Comparison of ENCODE assay signal across 9 cellular contexts in genomic region chr10:62528441-62528840, GRCh38.
DNase-seq lines count a peak whose midpoint lies in the region; ATAC-seq, FAIRE-seq and TF ChIP-seq lines count a peak whose summit lies in the region.
"Had no signal": no experiment of that assay in that cellular context is flagged by ENCODE, and none has a peak within 500 bp of the region (broad histone marks: within the 10 kb centered on the region; RNA-seq: fewer than 3 reads in every experiment).

No MANE protein-coding gene starts in this region.

- TF ChIP-seq CTCF in WTC11 (IDR thresholded peaks at IDR 0.05): no peak

- peaks cover 39% of the 10 kb centered on the region for H3K4me1 Mint-ChIP-seq in activated CD4-positive, alpha-beta T cell treated with anti-CD3 and anti-CD28 coated beads, Interleukin-2, amount 10 ng/mL, durations not matched to agents 7 days and 5 days
- H3K4me1 Mint-ChIP-seq in WTC11: peaks cover 10% of the 10 kb centered on the region

- H3K4me1 ChIP-seq in small intestine (ENCODE audit: control insufficient read depth in 2 of 2, insufficient read depth in 1 of 2, low read depth in 1 of 2, low read length in 1 of 2): no peaks in the 10 kb centered on the region

- no peak overlapping the region for H3K27ac ChIP-seq in small intestine (ENCODE audit: low read depth in 1 of 2, low read length in 1 of 2)

- peak overlapping the region; percentile 82 for H3K27ac Mint-ChIP-seq in activated CD4-positive, alpha-beta T cell treated with anti-CD3 and anti-CD28 coated beads, Interleukin-2, amount 10 ng/mL, durations not matched to agents 7 days and 5 days
- no peak overlapping the region for H3K27ac Mint-ChIP-seq in WTC11

- peaks cover 7% of the 10 kb centered on the region for H3K27me3 Mint-ChIP-seq in activated CD4-positive, alpha-beta T cell treated with anti-CD3 and anti-CD28 coated beads, Interleukin-2, amount 10 ng/mL, durations not matched to agents 7 days and 5 days
- no peaks in the 10 kb centered on the region for H3K27me3 Mint-ChIP-seq in WTC11 (ENCODE audit: low read depth)

- FAIRE-seq in small intestine (lab: Jason Lieb, UNC): no peak

- H3K9me3 ChIP-seq in small intestine (ENCODE audit: control insufficient read depth, low read depth): no peaks in the 10 kb centered on the region

- peaks cover 33% of the 10 kb centered on the region for H3K9me3 Mint-ChIP-seq in activated CD4-positive, alpha-beta T cell treated with anti-CD3 and anti-CD28 coated beads, Interleukin-2, amount 10 ng/mL, durations not matched to agents 7 days and 5 days
- peaks cover 28% of the 10 kb centered on the region for H3K9me3 Mint-ChIP-seq in WTC11

- POLR2A ChIA-PET in activated CD4-positive, alpha-beta T cell treated with anti-CD3 and anti-CD28 coated beads, Interleukin-2, amount 10 ng/mL, durations not matched to agents 7 days and 5 days (lab: Charles Lee): interaction anchor here (0.5 kb wide), 1 partner anchor 276 kb away, joined by 3 read pairs; the partner anchor contains the start of gene ADO
- POLR2A ChIA-PET in WTC11 (lab: Charles Lee): no interaction called here

- no peak for DNase-seq in activated CD4-positive, alpha-beta T cell treated with anti-CD3 and anti-CD28 coated beads, Interleukin-2, amount 10 ng/mL, durations not matched to agents 7 days and 5 days
- no peak for DNase-seq in activated CD4-positive, alpha-beta T cell treated with anti-CD3 and anti-CD28 coated beads, Interleukin-2, amount 50 U/mL, for 48 hours
- DNase-seq in NOMO-1 treated with dmso at 0.1 percent for 144 hours (lab: John Stamatoyannopoulos, UW; ENCODE audit: unreplicated experiment) (peak; percentile 39), small intestine (peak; percentile 27), WTC11 (ENCODE audit: low spot score) (no peak), NCI-H2081 treated with DMSO at 0.1 percent for 48 hours (lab: John Stamatoyannopoulos, UW) (no peak)
- DNase-seq in stimulated activated CD4-positive, alpha-beta T cell treated with anti-CD3 and anti-CD28 coated beads, Interleukin-4, amount 100 ng/mL, for 1 hour: no peak

- peak overlapping the region; percentile 3 for H3K4me3 Mint-ChIP-seq in activated CD4-positive, alpha-beta T cell treated with anti-CD3 and anti-CD28 coated beads, Interleukin-2, amount 10 ng/mL, durations not matched to agents 7 days and 5 days
- no peak overlapping the region for H3K4me3 Mint-ChIP-seq in WTC11

- WGBS in small intestine, 3 donors: 10 to 30% (median 16%) methylated on average over 1 of the region's 1 CpG

- peaks cover 45% of the 10 kb centered on the region for H3K36me3 Mint-ChIP-seq in activated CD4-positive, alpha-beta T cell treated with anti-CD3 and anti-CD28 coated beads, Interleukin-2, amount 10 ng/mL, durations not matched to agents 7 days and 5 days (ENCODE audit: low read depth)
- peaks cover 17% of the 10 kb centered on the region for H3K36me3 Mint-ChIP-seq in WTC11

- no peak overlapping the region for H3K4me3 ChIP-seq in small intestine (ENCODE audit: low read depth in 1 of 2, low read length in 2 of 2)

- peaks cover 0 to 2% of the 10 kb centered on the region in 2 donors for H3K27me3 ChIP-seq in small intestine (ENCODE audit: control insufficient read depth in 2 of 2, insufficient read depth in 2 of 2, low read length in 2 of 2)

- CTCF ChIA-PET in activated CD4-positive, alpha-beta T cell treated with anti-CD3 and anti-CD28 coated beads, Interleukin-2, amount 10 ng/mL, durations not matched to agents 7 days and 5 days (lab: Charles Lee): interaction anchor here (0.5 to 0.9 kb wide), 3 partner anchors 28 to 251 kb away, joined by 4 to 5 read pairs (median 4); no protein-coding TSS in a partner anchor
- CTCF ChIA-PET in WTC11 (lab: Charles Lee): no interaction called here

- no peaks in the 10 kb centered on the region for H3K36me3 ChIP-seq in small intestine (ENCODE audit: control insufficient read depth in 2 of 2, insufficient read depth in 2 of 2, low read length in 2 of 2)

- peak; percentile 95 for ATAC-seq in HG02938 (IDR thresholded peaks at IDR 0.05; ENCODE audit: unreplicated experiment)
- ATAC-seq in WTC11: no peak
- ATAC-seq: left lobe of liver had no signal

TF ChIP-seq in WTC11, 78 proteins besides CTCF, POLR2A, EP300 and RAD21:
- TF ChIP-seq RORB (CRISPR knock-in tag; IDR thresholded peaks at IDR 0.05): no peak
- TF ChIP-seq CDX4 (CRISPR knock-in tag; IDR thresholded peaks at IDR 0.05; ENCODE audit: borderline replicate concordance): no peak
- TF ChIP-seq ELF4 (CRISPR knock-in tag; IDR thresholded peaks at IDR 0.05; ENCODE audit: low read depth): no peak
- no peak for TF ChIP-seq TEAD4 (CRISPR knock-in tag; IDR thresholded peaks at IDR 0.05)
- TF ChIP-seq FOXP4 (CRISPR knock-in tag; IDR thresholded peaks at IDR 0.05): no peak
- no peak for TF ChIP-seq ZNF317 (CRISPR knock-in tag; IDR thresholded peaks at IDR 0.05; ENCODE audit: borderline replicate concordance, low read depth)
- TF ChIP-seq ZNF425 (CRISPR knock-in tag; conservative IDR thresholded peaks at IDR 0.05): no peak
- no peak for TF ChIP-seq ZNF232 (CRISPR knock-in tag; IDR thresholded peaks at IDR 0.05)
- no peak for TF ChIP-seq USF1 (CRISPR knock-in tag; IDR thresholded peaks at IDR 0.05)

Comparison
In these comparisons a context has a peak if more than half of its experiments do, and no peak if none do; other contexts are left out.
1. DNase-seq: peak in NOMO-1 treated with dmso at 0.1 percent for 144 hours (single experiment) and small intestine (single experiment); none in activated CD4-positive, alpha-beta T cell treated with anti-CD3 and anti-CD28 coated beads, Interleukin-2, amount 10 ng/mL, durations not matched to agents 7 days and 5 days (single experiment), activated CD4-positive, alpha-beta T cell treated with anti-CD3 and anti-CD28 coated beads, Interleukin-2, amount 50 U/mL, for 48 hours (0 of 2), stimulated activated CD4-positive, alpha-beta T cell treated with anti-CD3 and anti-CD28 coated beads, Interleukin-4, amount 100 ng/mL, for 1 hour (single experiment), WTC11 (single experiment) and NCI-H2081 treated with DMSO at 0.1 percent for 48 hours (single experiment).